ENCODE assay signal across 18 cellular contexts in the genomic region with DNA sequence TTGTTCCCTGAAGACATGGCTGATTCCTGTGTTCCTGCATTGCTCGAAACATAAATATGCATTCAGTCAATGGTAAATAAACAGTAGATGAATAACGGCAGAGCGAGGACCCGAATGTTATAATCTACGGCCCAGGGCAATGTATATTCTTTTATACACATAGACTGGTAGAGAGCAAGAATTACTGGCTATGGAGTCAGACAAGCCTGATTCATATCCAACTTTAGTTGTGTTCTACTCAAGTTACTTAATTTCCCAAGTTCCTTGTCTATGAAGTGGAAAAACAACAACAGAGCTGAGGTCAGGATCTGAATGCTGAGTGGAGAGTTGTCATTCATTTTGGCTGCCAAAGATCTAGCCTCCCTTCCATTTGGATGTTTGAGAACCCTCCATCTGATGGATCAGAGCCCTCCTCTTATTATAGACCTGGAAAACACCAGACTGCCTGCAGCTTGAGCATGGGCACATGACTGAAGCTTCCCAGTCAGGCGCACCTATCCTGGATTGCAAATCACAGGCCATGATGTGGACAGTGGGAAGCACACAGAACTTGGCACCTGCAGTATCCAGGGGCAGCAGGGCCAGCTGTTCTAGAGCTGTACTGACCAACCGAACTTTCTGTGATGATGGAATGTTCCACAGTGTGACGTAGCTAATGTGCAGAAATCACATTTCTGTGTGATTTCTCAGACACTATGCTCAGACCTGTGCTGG.
"Had no signal": no experiment of that assay in that cellular context is flagged by ENCODE, and none has a peak within 500 bp of the region (broad histone marks: within the 10 kb centered on the region; RNA-seq: fewer than 3 reads in every experiment).

No MANE protein-coding gene starts in this region.

- H3K27ac Mint-ChIP-seq: dendritic cell treated with granulocyte-macrophage colony-stimulating factor and Interleukin-4, amounts not matched to agents 40 ng/mL and 50 ng/mL, for 4 days; naive thymus-derived CD4-positive, alpha-beta T cell; nephron progenitor cell; stimulated activated naive B cell treated with anti-CD40 and anti-IgM and Interleukin-4, amounts not matched to agents 10 μg/mL and 1 μg/mL and 100 μg/mL, for 72 hours; stimulated activated naive CD8-positive, alpha-beta T cell treated with anti-CD3 and anti-CD28 coated beads, Interleukin-15, amount 100 ng/mL, for 72 hours had no signal

- H3K4me1 Mint-ChIP-seq: naive thymus-derived CD4-positive, alpha-beta T cell; stimulated activated naive B cell treated with anti-CD40 and anti-IgM and Interleukin-4, amounts not matched to agents 10 μg/mL and 1 μg/mL and 100 μg/mL, for 72 hours; stimulated activated naive CD8-positive, alpha-beta T cell treated with anti-CD3 and anti-CD28 coated beads, Interleukin-15, amount 100 ng/mL, for 72 hours had no signal

- H3K4me3 Mint-ChIP-seq: dendritic cell treated with granulocyte-macrophage colony-stimulating factor and Interleukin-4, amounts not matched to agents 40 ng/mL and 50 ng/mL, for 4 days; nephron progenitor cell; stimulated activated naive B cell treated with anti-CD40 and anti-IgM and Interleukin-4, amounts not matched to agents 10 μg/mL and 1 μg/mL and 100 μg/mL, for 72 hours; stimulated activated naive CD8-positive, alpha-beta T cell treated with anti-CD3 and anti-CD28 coated beads, Interleukin-15, amount 100 ng/mL, for 72 hours had no signal

- DNase-seq: cerebellar nuclear complex; erythroblast; foreskin melanocyte; heart left ventricle; hypothalamus; kidney; left cardiac atrium; left ventricle myocardium superior; mesendoderm; naive thymus-derived CD4-positive, alpha-beta T cell; nephron progenitor cell; posterior cingulate gyrus; stimulated activated CD4-positive, alpha-beta T cell treated with anti-CD3 and anti-CD28 coated beads, Interleukin-2, amount 100 ng/mL, for 48 hours; stimulated activated CD8-positive, alpha-beta memory T cell treated with anti-CD3 and anti-CD28 coated beads, Interleukin-4, amount 100 ng/mL, for 48 hours; stimulated activated naive B cell treated with anti-CD40 and anti-IgM and Interleukin-4, amounts not matched to agents 10 μg/mL and 1 μg/mL and 100 μg/mL, for 72 hours; stimulated activated naive CD8-positive, alpha-beta T cell treated with anti-CD3 and anti-CD28 coated beads, Interleukin-15, amount 100 ng/mL, for 72 hours; testis had no signal

- ATAC-seq: heart left ventricle; left cardiac atrium; left ventricle myocardium superior; naive thymus-derived CD4-positive, alpha-beta T cell; stimulated activated naive B cell treated with anti-CD40 and anti-IgM and Interleukin-4, amounts not matched to agents 10 μg/mL and 1 μg/mL and 100 μg/mL, for 72 hours; stimulated activated naive CD8-positive, alpha-beta T cell treated with anti-CD3 and anti-CD28 coated beads, Interleukin-15, amount 100 ng/mL, for 72 hours had no signal

- H3K27me3 Mint-ChIP-seq: dendritic cell treated with granulocyte-macrophage colony-stimulating factor and Interleukin-4, amounts not matched to agents 40 ng/mL and 50 ng/mL, for 4 days; stimulated activated naive CD8-positive, alpha-beta T cell treated with anti-CD3 and anti-CD28 coated beads, Interleukin-15, amount 100 ng/mL, for 72 hours had no signal
